In the genomic region with DNA sequence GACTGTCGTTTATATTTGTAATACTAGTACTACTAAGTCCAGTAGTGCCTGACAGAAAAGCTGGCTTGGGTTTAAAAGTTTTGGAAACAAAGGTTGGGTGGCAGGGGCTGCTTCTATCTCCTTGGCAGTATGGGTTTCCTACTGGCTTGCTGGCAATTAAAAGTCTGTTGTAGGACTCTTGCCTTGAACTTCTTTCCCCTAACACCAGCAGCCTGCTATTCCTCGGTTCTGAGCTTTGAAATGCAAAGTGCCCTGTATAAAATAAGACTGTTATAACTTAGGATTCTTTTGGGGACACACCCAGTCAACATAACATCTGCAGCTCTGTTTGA, we compare ENCODE assay signal across 8 cellular contexts. TPM values are rescaled to one million over a fixed set of nuclear protein-coding genes. Genes with fewer than 3 reads are reported as not detected.
DNase-seq lines count a peak whose midpoint lies in the region; ATAC-seq and TF ChIP-seq lines count a peak whose summit lies in the region.

No MANE protein-coding gene starts in this region.

- H3K9ac ChIP-seq in MM.1S (ENCODE audit: low read length) (peak overlapping the region; percentile 75; the same call in 1 of the 2 replicates), duodenal mucosa (ENCODE audit: low read depth in 1 of 2, low read length in 2 of 2) (peak overlapping the region; percentile 73 to 76), neural cell (ENCODE audit: low read length) (peak overlapping the region; percentile 87)

- H4K20me1 ChIP-seq in MM.1S (ENCODE audit: insufficient read depth, low read length), result peaks cover 2% of the 10 kb centered on the region
- H4K20me1 ChIP-seq in neural cell (ENCODE audit: insufficient read depth), result no peaks in the 10 kb centered on the region

- H3K27ac Mint-ChIP-seq in CD4-positive, CD25-positive, alpha-beta regulatory T cell, result peak overlapping the region; percentile 74 to 97 (median 82)

- H3K4me3 ChIP-seq in CD4-positive, CD25-positive, alpha-beta regulatory T cell (ENCODE audit: low read depth, low read length), result peak overlapping the region; percentile 79
- H3K4me3 ChIP-seq in MM.1S (ENCODE audit: low read length) (peak overlapping the region; percentile 82), duodenal mucosa (ENCODE audit: low read depth in 1 of 2, low read length in 2 of 2) (peak overlapping the region; percentile 85 to 91), neural cell (ENCODE audit: low read length) (peak overlapping the region; percentile 82)

- H3K9me3 ChIP-seq in CD4-positive, CD25-positive, alpha-beta regulatory T cell (ENCODE audit: control insufficient read depth in 2 of 2, low read length in 2 of 2), result no peaks in the 10 kb centered on the region
- H3K9me3 ChIP-seq in MM.1S (replicated peaks; ENCODE audit: insufficient read depth, low read length), result no peaks in the 10 kb centered on the region
- H3K9me3 ChIP-seq in duodenal mucosa (ENCODE audit: control insufficient read depth in 1 of 2, low read length in 2 of 2), result no peaks in the 10 kb centered on the region
- no peaks in the 10 kb centered on the region for H3K9me3 ChIP-seq in neural cell (ENCODE audit: low read length)

- H3K4me2 ChIP-seq in MM.1S (ENCODE audit: low read depth, low read length) (peak overlapping the region; percentile 96), neural cell (ENCODE audit: low read length) (peak overlapping the region; percentile 56)

- H3K36me3 ChIP-seq in CD4-positive, CD25-positive, alpha-beta regulatory T cell (ENCODE audit: control insufficient read depth, insufficient read depth, low read length), result no peaks in the 10 kb centered on the region
- H3K36me3 ChIP-seq in MM.1S (replicated peaks; ENCODE audit: insufficient read depth, low read length), result no peaks in the 10 kb centered on the region
- no peaks in the 10 kb centered on the region for H3K36me3 ChIP-seq in duodenal mucosa (ENCODE audit: control insufficient read depth in 1 of 2, insufficient read depth in 2 of 2, low read length in 2 of 2)
- no peaks in the 10 kb centered on the region for H3K36me3 ChIP-seq in neural cell (ENCODE audit: insufficient read depth, low read length)

- H3K36me3 Mint-ChIP-seq in CD4-positive, CD25-positive, alpha-beta regulatory T cell, result peaks cover 6% of the 10 kb centered on the region

- H2AFZ ChIP-seq in MM.1S (ENCODE audit: low read length) (no peak overlapping the region), neural cell (ENCODE audit: low read depth, low read length) (no peak overlapping the region)

- H3F3A ChIP-seq in MM.1S (ENCODE audit: insufficient read depth, low read length) (no peaks in the 10 kb centered on the region), neural cell (ENCODE audit: insufficient read depth, low read length, poor library complexity, severe bottlenecking) (no peaks in the 10 kb centered on the region)

- no peaks in the 10 kb centered on the region for H3K9me3 Mint-ChIP-seq in CD4-positive, CD25-positive, alpha-beta regulatory T cell

- TF ChIP-seq EP300 in neural cell (conservative IDR thresholded peaks at IDR 0.05; ENCODE audit: poor library complexity, severe bottlenecking), result no peak

- TF ChIP-seq CTCF in MM.1S (IDR thresholded peaks at IDR 0.05; ENCODE audit: low read length) (no peak), neural cell (IDR thresholded peaks at IDR 0.05; ENCODE audit: poor library complexity, severe bottlenecking) (no peak)

- H3K4me1 Mint-ChIP-seq in CD4-positive, CD25-positive, alpha-beta regulatory T cell, result peaks cover 30 to 64% (median 41%) of the 10 kb centered on the region in 4 donors

- intact Hi-C loops in posterior vena cava (cut with DNase I), result loop anchor here in 1 of 2 donors (5.0 kb wide), 1 partner anchor 1312 kb away; no protein-coding TSS in a partner anchor

- H3K4me3 Mint-ChIP-seq in CD4-positive, CD25-positive, alpha-beta regulatory T cell, result peak overlapping the region; percentile 91 to 100 (median 98)

- H3K27me3 ChIP-seq in CD4-positive, CD25-positive, alpha-beta regulatory T cell (ENCODE audit: control insufficient read depth, insufficient read depth, low read length), result no peaks in the 10 kb centered on the region
- H3K27me3 ChIP-seq in MM.1S (replicated peaks; ENCODE audit: insufficient read depth, low read length) (no peaks in the 10 kb centered on the region), duodenal mucosa (ENCODE audit: control insufficient read depth in 1 of 2, insufficient read depth in 2 of 2, low read length in 2 of 2) (no peaks in the 10 kb centered on the region), neural cell (ENCODE audit: insufficient read depth, low read depth, low read length) (no peaks in the 10 kb centered on the region)

- TF ChIP-seq RAD21 in neural cell (conservative IDR thresholded peaks at IDR 0.05), result no peak

- DNase-seq in CD4-positive, CD25-positive, alpha-beta regulatory T cell, result peak in 1 of 3 donors; percentile 19
- DNase-seq in MM.1S (no peak), posterior vena cava (ENCODE audit: low spot score) (no peak)

- peaks cover 39% of the 10 kb centered on the region for H3K4me1 ChIP-seq in CD4-positive, CD25-positive, alpha-beta regulatory T cell (ENCODE audit: control insufficient read depth, insufficient read depth, low read length, poor library complexity, severe bottlenecking)
- H3K4me1 ChIP-seq in MM.1S (ENCODE audit: low read length) (peaks cover 11% of the 10 kb centered on the region), duodenal mucosa (ENCODE audit: control insufficient read depth in 1 of 2, insufficient read depth in 2 of 2, low read length in 2 of 2) (peaks cover 23 to 24% of the 10 kb centered on the region in 2 donors)

- peaks cover 56% of the 10 kb centered on the region for H3K79me2 ChIP-seq in MM.1S (ENCODE audit: low read length)
- H3K79me2 ChIP-seq in neural cell (replicated peaks; ENCODE audit: insufficient read depth, low read length), result peaks cover 41% of the 10 kb centered on the region

- peak overlapping the region; percentile 57 for H3K27ac ChIP-seq in CD4-positive, CD25-positive, alpha-beta regulatory T cell (ENCODE audit: insufficient read depth, low read length, poor library complexity, severe bottlenecking)
- H3K27ac ChIP-seq in MM.1S (ENCODE audit: low read length), result no peak overlapping the region
- no peak overlapping the region for H3K27ac ChIP-seq in duodenal mucosa (ENCODE audit: low read depth, low read length)
- no peak overlapping the region for H3K27ac ChIP-seq in neural cell (ENCODE audit: low read length)

- H3K27me3 Mint-ChIP-seq in CD4-positive, CD25-positive, alpha-beta regulatory T cell, result no peaks in the 10 kb centered on the region

- no peak for ATAC-seq in CD4-positive, CD25-positive, alpha-beta regulatory T cell (ENCODE audit: low read depth in 2 of 2)
- no peak for ATAC-seq in HG03025 (IDR thresholded peaks at IDR 0.05; ENCODE audit: low FRiP score, unreplicated experiment)
- ATAC-seq in HG03045 (IDR thresholded peaks at IDR 0.05; ENCODE audit: unreplicated experiment), result no peak
- ATAC-seq in HG03095 (IDR thresholded peaks at IDR 0.05; ENCODE audit: unreplicated experiment), result no peak

- H3K9me2 ChIP-seq in MM.1S (replicated peaks; ENCODE audit: insufficient read depth, low read length) (no peaks in the 10 kb centered on the region), neural cell (ENCODE audit: insufficient read depth, low read length) (no peaks in the 10 kb centered on the region)

TF ChIP-seq in neural cell, 6 proteins besides CTCF, POLR2A, EP300 and RAD21:
- TF ChIP-seq, protein P1, sequence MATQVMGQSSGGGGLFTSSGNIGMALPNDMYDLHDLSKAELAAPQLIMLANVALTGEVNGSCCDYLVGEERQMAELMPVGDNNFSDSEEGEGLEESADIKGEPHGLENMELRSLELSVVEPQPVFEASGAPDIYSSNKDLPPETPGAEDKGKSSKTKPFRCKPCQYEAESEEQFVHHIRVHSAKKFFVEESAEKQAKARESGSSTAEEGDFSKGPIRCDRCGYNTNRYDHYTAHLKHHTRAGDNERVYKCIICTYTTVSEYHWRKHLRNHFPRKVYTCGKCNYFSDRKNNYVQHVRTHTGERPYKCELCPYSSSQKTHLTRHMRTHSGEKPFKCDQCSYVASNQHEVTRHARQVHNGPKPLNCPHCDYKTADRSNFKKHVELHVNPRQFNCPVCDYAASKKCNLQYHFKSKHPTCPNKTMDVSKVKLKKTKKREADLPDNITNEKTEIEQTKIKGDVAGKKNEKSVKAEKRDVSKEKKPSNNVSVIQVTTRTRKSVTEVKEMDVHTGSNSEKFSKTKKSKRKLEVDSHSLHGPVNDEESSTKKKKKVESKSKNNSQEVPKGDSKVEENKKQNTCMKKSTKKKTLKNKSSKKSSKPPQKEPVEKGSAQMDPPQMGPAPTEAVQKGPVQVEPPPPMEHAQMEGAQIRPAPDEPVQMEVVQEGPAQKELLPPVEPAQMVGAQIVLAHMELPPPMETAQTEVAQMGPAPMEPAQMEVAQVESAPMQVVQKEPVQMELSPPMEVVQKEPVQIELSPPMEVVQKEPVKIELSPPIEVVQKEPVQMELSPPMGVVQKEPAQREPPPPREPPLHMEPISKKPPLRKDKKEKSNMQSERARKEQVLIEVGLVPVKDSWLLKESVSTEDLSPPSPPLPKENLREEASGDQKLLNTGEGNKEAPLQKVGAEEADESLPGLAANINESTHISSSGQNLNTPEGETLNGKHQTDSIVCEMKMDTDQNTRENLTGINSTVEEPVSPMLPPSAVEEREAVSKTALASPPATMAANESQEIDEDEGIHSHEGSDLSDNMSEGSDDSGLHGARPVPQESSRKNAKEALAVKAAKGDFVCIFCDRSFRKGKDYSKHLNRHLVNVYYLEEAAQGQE (IDR thresholded peaks at IDR 0.05; ENCODE audit: borderline replicate concordance), result no peak
- TF ChIP-seq MXI1 (conservative IDR thresholded peaks at IDR 0.05; ENCODE audit: poor library complexity, severe bottlenecking), result no peak
- TF ChIP-seq SMC3 (conservative IDR thresholded peaks at IDR 0.05; ENCODE audit: poor library complexity), result no peak
- no peak for TF ChIP-seq TAF1 (IDR thresholded peaks at IDR 0.05; ENCODE audit: low read depth)
- TF ChIP-seq EZH2 (IDR thresholded peaks at IDR 0.05; ENCODE audit: borderline replicate concordance, insufficient read depth, low read length, poor library complexity, severe bottlenecking), result no peak
- TF ChIP-seq POLR2AphosphoS5 (IDR thresholded peaks at IDR 0.05), result no peak

RNA-seq across cellular contexts. Expression of a gene that starts 1.3 kb away (rescaled TPM):
- total RNA-seq in CD4-positive, CD25-positive, alpha-beta regulatory T cell, result 30.2 TPM
- 1 to 10 TPM; 1.3 to 2.0 (median 1.4) TPM for polyA plus RNA-seq in CD4-positive, CD25-positive, alpha-beta regulatory T cell
- polyA plus RNA-seq in neural cell, result 9.0 and 10.6 TPM in 2 replicates
- 34.8 and 38.3 TPM in 2 replicates for polyA minus RNA-seq in neural cell
- total RNA-seq in posterior vena cava, result 10 to 100 TPM; 14.7 to 19.8 TPM

RNA-seq across cellular contexts. Expression of a gene that starts 18.7 kb away (rescaled TPM):
- not detected for total RNA-seq in CD4-positive, CD25-positive, alpha-beta regulatory T cell
- polyA plus RNA-seq in CD4-positive, CD25-positive, alpha-beta regulatory T cell, result not detected
- not detected in 2 replicates for polyA plus RNA-seq in neural cell
- 0.93 TPM in 1 of 2 replicates, not detected in the other for polyA minus RNA-seq in neural cell
- total RNA-seq in posterior vena cava, result 10 to 100 TPM; 10.6 to 31.9 TPM

Comparison
In these comparisons a context has a peak if more than half of its experiments do, and no peak if none do; other contexts are left out.
1. RNA of a gene that starts 18.7 kb away (total RNA-seq): 10.6 to 31.9 TPM in posterior vena cava; not detected in CD4-positive, CD25-positive, alpha-beta regulatory T cell (single experiment); every median in the first group is over 10 times any median in the second.
2. Peak in every context shown above with its lines, with median percentiles within 50 percentile points of each other: H3K4me3 ChIP-seq and H3K9ac ChIP-seq.